12 cellular contexts compared by ENCODE assay signal in the genomic region with DNA sequence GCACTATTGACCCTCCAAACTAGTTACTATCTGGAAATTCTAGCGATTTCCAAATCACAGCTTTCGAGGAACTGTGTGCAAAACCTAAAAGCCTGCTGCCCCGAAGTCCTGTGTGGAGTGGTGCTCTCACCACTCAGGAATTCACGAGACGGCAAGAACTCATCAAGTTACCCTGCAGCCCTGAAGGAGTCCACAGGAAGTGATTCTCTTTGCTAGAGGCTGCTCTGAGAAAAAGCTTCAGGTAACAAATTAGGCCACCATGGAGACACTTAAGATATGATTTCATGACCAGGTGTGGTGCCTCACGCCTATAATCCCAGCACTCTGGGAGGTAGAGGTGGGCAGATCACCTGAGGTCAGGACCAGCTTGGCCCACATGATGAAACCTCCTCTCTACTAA. TPM values are rescaled to one million over a fixed set of nuclear protein-coding genes. Genes with fewer than 3 reads are reported as not detected.
DNase-seq lines count a peak whose midpoint lies in the region; ATAC-seq and TF ChIP-seq lines count a peak whose summit lies in the region.
"Had no signal": no experiment of that assay in that cellular context is flagged by ENCODE, and none has a peak within 500 bp of the region (broad histone marks: within the 10 kb centered on the region; RNA-seq: fewer than 3 reads in every experiment).

No MANE protein-coding gene starts in this region.

- H3K4ac ChIP-seq in trophoblast cell (ENCODE audit: low read depth, low read length): peak overlapping the region; percentile 52

- no peaks in the 10 kb centered on the region for H3K9me3 Mint-ChIP-seq in stimulated activated naive CD8-positive, alpha-beta T cell treated with anti-CD3 and anti-CD28 coated beads, Interleukin-15, amount 100 ng/mL, for 72 hours

- H3K4me1 ChIP-seq in SJSA1 (replicated peaks): peaks cover 15% of the 10 kb centered on the region
- H3K4me1 ChIP-seq in esophagus squamous epithelium: peaks cover 25 to 92% (median 56%) of the 10 kb centered on the region in 3 donors
- H3K4me1 ChIP-seq in trophoblast cell (ENCODE audit: control insufficient read depth in 1 of 2, insufficient read depth in 2 of 2, low read length in 2 of 2): peaks cover 24 to 41% of the 10 kb centered on the region in 2 experiments
- H3K4me1 ChIP-seq in body of pancreas: peaks cover 76% of the 10 kb centered on the region

- no peak overlapping the region for H2AK5ac ChIP-seq in trophoblast cell (ENCODE audit: low read length)

- no peaks in the 10 kb centered on the region for H3K27me3 Mint-ChIP-seq in stimulated activated naive CD8-positive, alpha-beta T cell treated with anti-CD3 and anti-CD28 coated beads, Interleukin-15, amount 100 ng/mL, for 72 hours
- H3K27me3 Mint-ChIP-seq: activated naive CD8-positive, alpha-beta T cell had no signal

- H3K27me3 ChIP-seq in SJSA1 (replicated peaks) (no peaks in the 10 kb centered on the region), esophagus squamous epithelium (no peaks in the 10 kb centered on the region), trophoblast cell (ENCODE audit: insufficient read depth, low read length) (no peaks in the 10 kb centered on the region), body of pancreas (no peaks in the 10 kb centered on the region)

- intact Hi-C loops in esophagus squamous epithelium (cut with DNase I) (no loop called here), body of pancreas (cut with DNase I) (no loop called here)

- no peak overlapping the region for H2AFZ ChIP-seq in trophoblast cell (ENCODE audit: insufficient read depth, low read length, poor library complexity)

- H3K4me3 Mint-ChIP-seq in stimulated activated naive CD8-positive, alpha-beta T cell treated with anti-CD3 and anti-CD28 coated beads, Interleukin-15, amount 100 ng/mL, for 72 hours: no peak overlapping the region

- TF ChIP-seq CTCF in esophagus squamous epithelium (IDR thresholded peaks at IDR 0.05): no peak
- TF ChIP-seq CTCF in body of pancreas (IDR thresholded peaks at IDR 0.05): no peak

- H3K4me3 ChIP-seq in SJSA1 (no peak overlapping the region), esophagus squamous epithelium (no peak overlapping the region), trophoblast cell (ENCODE audit: low read depth, low read length) (no peak overlapping the region), body of pancreas (no peak overlapping the region)

- no peak overlapping the region for H3K27ac Mint-ChIP-seq in stimulated activated naive CD8-positive, alpha-beta T cell treated with anti-CD3 and anti-CD28 coated beads, Interleukin-15, amount 100 ng/mL, for 72 hours

- peaks cover 96% of the 10 kb centered on the region for H3K4me1 Mint-ChIP-seq in stimulated activated naive CD8-positive, alpha-beta T cell treated with anti-CD3 and anti-CD28 coated beads, Interleukin-15, amount 100 ng/mL, for 72 hours

- no peak for ATAC-seq in body of pancreas
- ATAC-seq in stimulated activated naive CD8-positive, alpha-beta T cell treated with anti-CD3 and anti-CD28 coated beads, Interleukin-15, amount 100 ng/mL, for 72 hours: no peak

- H4K12ac ChIP-seq in trophoblast cell (ENCODE audit: low read depth, low read length): no peak overlapping the region

- H3K9me3 ChIP-seq in SJSA1 (replicated peaks) (no peaks in the 10 kb centered on the region), esophagus squamous epithelium (no peaks in the 10 kb centered on the region), trophoblast cell (ENCODE audit: insufficient read depth, low read depth, low read length) (no peaks in the 10 kb centered on the region), body of pancreas (no peaks in the 10 kb centered on the region)

- H3K23ac ChIP-seq in trophoblast cell (ENCODE audit: low read length): no peak overlapping the region

- H3K36me3 ChIP-seq in SJSA1: peaks cover 14% of the 10 kb centered on the region
- H3K36me3 ChIP-seq in esophagus squamous epithelium: peaks cover 0 to 4% (median 0%) of the 10 kb centered on the region in 3 donors
- no peaks in the 10 kb centered on the region for H3K36me3 ChIP-seq in trophoblast cell (ENCODE audit: control insufficient read depth in 1 of 2, insufficient read depth in 2 of 2, low read length in 2 of 2)
- no peaks in the 10 kb centered on the region for H3K36me3 ChIP-seq in body of pancreas (replicated peaks in 1 of 2; ENCODE audit: insufficient read depth in 1 of 2, low read depth in 2 of 2)

- H3K27ac ChIP-seq in SJSA1 (0 out of 2 replicates have a peak overlapping the region, but pooled peaks have one; percentile 22), esophagus squamous epithelium (peak overlapping the region in 3 of 4 donors; percentile 10 to 40 (median 22)), trophoblast cell (ENCODE audit: low read depth, low read length) (peak overlapping the region; percentile 51), body of pancreas (no peak overlapping the region)

- WGBS in esophagus squamous epithelium, 2 donors: 41 to 49% methylated on average over 6 of the region's 6 CpGs
- no CpG with 5 or more reads among the region's 6 CpGs for WGBS in trophoblast cell (ENCODE audit: extremely low coverage, insufficient coverage, insufficient read length)
- 55 to 79% methylated on average over 6 of the region's 6 CpGs for WGBS in body of pancreas, 2 donors

- H2BK120ac ChIP-seq in trophoblast cell (ENCODE audit: insufficient read depth, low read length, poor library complexity): no peak overlapping the region

- peak overlapping the region; percentile 53 for H3K4me2 ChIP-seq in trophoblast cell (ENCODE audit: low read length)

- H3K14ac ChIP-seq in trophoblast cell (ENCODE audit: low read length): no peak overlapping the region

- no peak overlapping the region for H2BK5ac ChIP-seq in trophoblast cell (ENCODE audit: low read depth, low read length, poor library complexity)

- H3K9ac ChIP-seq in trophoblast cell (ENCODE audit: low read length): no peak overlapping the region

- H2BK12ac ChIP-seq in trophoblast cell (ENCODE audit: low read length): no peak overlapping the region

- peak; percentile 90 for DNase-seq in EH (ENCODE audit: low read depth)
- DNase-seq in SJSA1 (ENCODE audit: low read depth in 1 of 2, low spot score in 2 of 2): no peak
- DNase-seq in esophagus squamous epithelium (lab: John Stamatoyannopoulos, UW): no peak
- DNase-seq in trophoblast cell: peak; percentile 88 to 93
- DNase-seq in iPS-NIHi11 (ENCODE audit: low spot score): no peak
- no peak for DNase-seq in body of pancreas
- DNase-seq in stimulated activated naive CD8-positive, alpha-beta T cell treated with anti-CD3 and anti-CD28 coated beads, Interleukin-15, amount 100 ng/mL, for 72 hours: no peak
- no peak for DNase-seq in activated CD4-positive, alpha-beta T cell treated with anti-CD3 and anti-CD28 coated beads for 48 hours
- DNase-seq: H7; OCI-M1; stimulated activated CD4-positive, alpha-beta T cell treated with anti-CD3 and anti-CD28 coated beads, Interleukin-15, amount 100 ng/mL, for 24 hours had no signal

- H4K8ac ChIP-seq in trophoblast cell (ENCODE audit: low read depth, low read length): no peak overlapping the region

- TF ChIP-seq POLR2A in esophagus squamous epithelium (IDR thresholded peaks at IDR 0.05) (no peak), body of pancreas (IDR thresholded peaks at IDR 0.05) (no peak)

- H3K79me2 ChIP-seq in trophoblast cell (ENCODE audit: control insufficient read depth, insufficient read depth, low read length, poor library complexity): peaks cover 37% of the 10 kb centered on the region

- no peaks in the 10 kb centered on the region for H3K79me1 ChIP-seq in trophoblast cell (ENCODE audit: low read length)

- no peak overlapping the region for H4K91ac ChIP-seq in trophoblast cell (ENCODE audit: low read depth, low read length)

- H3K18ac ChIP-seq in trophoblast cell (ENCODE audit: low read length): no peak overlapping the region

RNA-seq across cellular contexts. Expression of a gene that starts 19.1 kb away (rescaled TPM):
- total RNA-seq in SJSA1 (2014; rRNA removed; shearing (Covaris generic)): 48.0 and 55.6 TPM in 2 replicates
- 10 to 100 TPM; 51.0 to 72.7 (median 66.9) TPM for total RNA-seq in esophagus squamous epithelium
- 101 and 102 TPM in 2 replicates for polyA plus RNA-seq in trophoblast cell (2013)
- 10 to 100 TPM; 52.1 to 97.9 TPM for total RNA-seq in body of pancreas

RNA-seq across cellular contexts. Expression of a gene that starts 37.0 kb away (rescaled TPM):
- 131 and 144 TPM in 2 replicates for total RNA-seq in SJSA1 (2014; rRNA removed; shearing (Covaris generic))
- total RNA-seq in esophagus squamous epithelium (100 to 1,000 TPM in 1 of 4 donors, 10 to 100 TPM in 3; 65.0 to 104 (median 84.9) TPM), body of pancreas (100 to 1,000 TPM; 107 to 152 TPM)
- 43.6 and 45.1 TPM in 2 replicates for polyA plus RNA-seq in trophoblast cell (2013)

Comparison
In these comparisons a context has a peak if more than half of its experiments do, and no peak if none do; other contexts are left out.
1. DNase-seq: peak in EH (single experiment) and trophoblast cell (2 of 2); none in SJSA1 (0 of 2), esophagus squamous epithelium (single experiment), iPS-NIHi11 (single experiment), body of pancreas (0 of 4), stimulated activated naive CD8-positive, alpha-beta T cell treated with anti-CD3 and anti-CD28 coated beads, Interleukin-15, amount 100 ng/mL, for 72 hours (0 of 2) and activated CD4-positive, alpha-beta T cell treated with anti-CD3 and anti-CD28 coated beads for 48 hours (single experiment).
2. H3K27ac ChIP-seq: peak in SJSA1 (single experiment), esophagus squamous epithelium (3 of 4) and trophoblast cell (single experiment); none in body of pancreas (0 of 4).